In the genomic region with DNA sequence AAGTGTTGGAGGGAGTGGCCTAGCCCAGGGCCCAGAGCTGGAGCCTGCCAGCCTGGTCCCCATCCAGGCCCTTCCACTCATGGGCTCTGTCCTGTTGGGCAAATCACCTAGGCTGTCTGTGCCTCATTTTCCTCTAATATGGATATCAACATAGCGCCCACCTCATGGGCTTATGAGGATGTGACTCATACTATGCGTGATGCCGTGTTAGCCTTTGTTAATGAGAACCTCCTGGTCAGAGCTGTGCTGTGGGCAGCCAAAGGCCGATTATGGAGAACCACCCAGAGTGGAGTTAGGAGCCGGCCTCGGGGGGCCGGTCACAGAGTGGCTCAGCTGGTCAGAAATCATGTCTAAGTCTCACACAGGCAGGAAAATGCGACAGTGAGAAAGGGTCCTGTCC, we compare ENCODE assay signal across 25 cellular contexts.
"Had no signal": no experiment of that assay in that cellular context is flagged by ENCODE, and none has a peak within 500 bp of the region (broad histone marks: within the 10 kb centered on the region; RNA-seq: fewer than 3 reads in every experiment).

No MANE protein-coding gene starts in this region.

- H3K36me3 ChIP-seq: heart right ventricle, left ventricle myocardium inferior, neural progenitor cell, neutrophil, ovary, right atrium auricular region, right lobe of liver, tibial nerve, uterus had no signal

- H3K9ac ChIP-seq: neural progenitor cell had no signal

- H3K4me3 ChIP-seq: heart right ventricle, hepatocyte, left ventricle myocardium inferior, lung, neural progenitor cell, ovary, right atrium auricular region, right lobe of liver, smooth muscle cell, tibial nerve, uterus had no signal

- H3K4me1 ChIP-seq: heart right ventricle, left ventricle myocardium inferior, neural progenitor cell, right atrium auricular region, right lobe of liver, tibial nerve, uterus had no signal

- H3K36me3 Mint-ChIP-seq: mesothelial cell of epicardium; naive B cell; natural killer cell; neural progenitor cell; stimulated activated naive B cell treated with anti-CD40 and anti-IgM and Interleukin-4, amounts not matched to agents 10 μg/mL and 1 μg/mL and 100 μg/mL, for 72 hours; type B pancreatic cell had no signal

- DNase-seq: heart right ventricle; islet precursor cell; left ventricle myocardium inferior; mesendoderm; naive B cell; natural killer cell; nephron progenitor cell; ovary; right lobe of liver; stimulated activated CD4-positive, alpha-beta T cell treated with anti-CD3 and anti-CD28 coated beads, Interleukin-1b, Interleukin-23, amount 100 ng/mL, for 48 hours; stimulated activated CD4-positive, alpha-beta T cell treated with anti-CD3 and anti-CD28 coated beads, Interleukin-4, amount 100 ng/mL, for 24 hours; stimulated activated naive B cell treated with anti-CD40 and anti-IgM and Interleukin-4, amounts not matched to agents 10 μg/mL and 1 μg/mL and 100 μg/mL, for 72 hours; substantia nigra; uterus had no signal

- H3K79me2 ChIP-seq: hepatocyte had no signal

- ATAC-seq: heart right ventricle; natural killer cell; stimulated activated naive B cell treated with anti-CD40 and anti-IgM and Interleukin-4, amounts not matched to agents 10 μg/mL and 1 μg/mL and 100 μg/mL, for 72 hours had no signal

- H3K27ac Mint-ChIP-seq: mesothelial cell of epicardium; naive B cell; natural killer cell; nephron progenitor cell; neural progenitor cell; progenitor cell of endocrine pancreas; stimulated activated naive B cell treated with anti-CD40 and anti-IgM and Interleukin-4, amounts not matched to agents 10 μg/mL and 1 μg/mL and 100 μg/mL, for 72 hours; stimulated activated naive CD8-positive, alpha-beta T cell treated with anti-CD3 and anti-CD28 coated beads, Interleukin-15, Interleukin-2, amounts not matched to agents 100 ng/mL and 50 ng/mL, for 24 hours; type B pancreatic cell had no signal

- H3K4me1 Mint-ChIP-seq: mesothelial cell of epicardium; naive B cell; natural killer cell; neural progenitor cell; stimulated activated naive B cell treated with anti-CD40 and anti-IgM and Interleukin-4, amounts not matched to agents 10 μg/mL and 1 μg/mL and 100 μg/mL, for 72 hours had no signal

- H3K9me3 Mint-ChIP-seq: neural progenitor cell; stimulated activated naive CD8-positive, alpha-beta T cell treated with anti-CD3 and anti-CD28 coated beads, Interleukin-15, Interleukin-2, amounts not matched to agents 100 ng/mL and 50 ng/mL, for 24 hours; type B pancreatic cell had no signal

- H3K9me3 ChIP-seq: heart right ventricle, left ventricle myocardium inferior, neutrophil, ovary, right atrium auricular region, right lobe of liver, uterus had no signal

- H3K4me3 Mint-ChIP-seq: mesothelial cell of epicardium; naive B cell; natural killer cell; nephron progenitor cell; neural progenitor cell; stimulated activated naive B cell treated with anti-CD40 and anti-IgM and Interleukin-4, amounts not matched to agents 10 μg/mL and 1 μg/mL and 100 μg/mL, for 72 hours; stimulated activated naive CD8-positive, alpha-beta T cell treated with anti-CD3 and anti-CD28 coated beads, Interleukin-15, Interleukin-2, amounts not matched to agents 100 ng/mL and 50 ng/mL, for 24 hours; type B pancreatic cell had no signal

- H3K27ac ChIP-seq: heart right ventricle, hepatocyte, left ventricle myocardium inferior, neural progenitor cell, neutrophil, ovary, right atrium auricular region, right lobe of liver, tibial nerve, uterus had no signal

- H3K27me3 Mint-ChIP-seq: naive B cell; progenitor cell of endocrine pancreas; stimulated activated naive B cell treated with anti-CD40 and anti-IgM and Interleukin-4, amounts not matched to agents 10 μg/mL and 1 μg/mL and 100 μg/mL, for 72 hours; stimulated activated naive CD8-positive, alpha-beta T cell treated with anti-CD3 and anti-CD28 coated beads, Interleukin-15, Interleukin-2, amounts not matched to agents 100 ng/mL and 50 ng/mL, for 24 hours had no signal

- H3K27me3 ChIP-seq: hepatocyte, neural progenitor cell, neutrophil, ovary, right atrium auricular region, right lobe of liver, tibial nerve, uterus had no signal

- H3K4me2 ChIP-seq: hepatocyte, neural progenitor cell, smooth muscle cell had no signal

- H2AFZ ChIP-seq: hepatocyte, neural progenitor cell had no signal
